In the genomic region with DNA sequence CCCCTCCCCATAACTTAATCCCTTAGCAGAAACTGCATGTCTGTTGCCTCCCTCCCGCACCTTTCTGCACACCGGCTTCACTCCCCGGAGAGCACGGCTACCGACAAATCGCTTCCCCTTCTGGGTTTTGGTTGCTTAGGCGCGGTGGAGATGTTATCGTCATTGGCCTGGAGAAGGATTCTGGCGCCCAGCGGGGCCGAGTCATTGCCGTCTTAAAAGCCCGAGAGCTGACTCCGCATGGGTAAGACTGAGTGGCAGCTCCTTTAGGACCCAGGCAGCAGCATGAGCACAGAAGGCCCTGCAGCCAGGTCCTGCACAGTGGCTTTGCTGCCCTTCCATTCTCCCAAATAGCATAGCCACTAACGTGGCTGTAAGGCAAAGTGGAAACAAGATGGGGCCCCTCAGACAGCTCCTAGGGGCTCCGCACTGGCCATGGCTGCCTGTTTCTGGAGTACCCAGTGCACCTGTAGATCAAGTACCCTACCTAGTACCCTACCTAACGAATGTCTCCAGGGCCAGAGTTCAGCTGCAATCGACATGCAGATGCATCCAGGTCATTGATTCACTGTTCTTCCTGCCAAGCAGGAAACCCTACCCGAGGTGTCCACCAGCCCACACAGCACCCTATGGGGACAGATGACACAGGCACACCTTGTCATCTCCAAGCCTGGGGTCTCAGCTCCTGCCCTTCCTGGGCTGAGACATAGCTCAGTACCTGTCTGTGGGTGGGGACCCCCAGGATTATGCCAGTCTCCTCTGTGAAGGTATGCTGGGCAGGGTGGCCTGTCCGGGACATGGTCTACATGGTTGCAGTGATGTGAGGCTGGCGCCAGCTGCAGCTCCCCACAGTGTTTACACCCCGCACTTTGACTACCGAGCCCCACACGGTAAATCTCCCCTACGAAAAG, we compare ENCODE assay signal across 23 cellular contexts.
DNase-seq lines count a peak whose midpoint lies in the region; ATAC-seq, FAIRE-seq and TF ChIP-seq lines count a peak whose summit lies in the region.
"Had no signal": no experiment of that assay in that cellular context is flagged by ENCODE, and none has a peak within 500 bp of the region (broad histone marks: within the 10 kb centered on the region; RNA-seq: fewer than 3 reads in every experiment).

No MANE protein-coding gene starts in this region.

- H3K18ac ChIP-seq in trophoblast cell (ENCODE audit: low read length): no peak overlapping the region

- H4K8ac ChIP-seq in trophoblast cell (ENCODE audit: low read depth, low read length): no peak overlapping the region

- peaks cover 0 to 38% (median 0%) of the 10 kb centered on the region in 11 experiments; a peak in 4 of 22 replicates for H3K27me3 ChIP-seq in BLaER1 treated with 17β-estradiol and CSF1 and Interleukin-3, amounts not matched to agents 10 nM and 100 nM
- no peaks in the 10 kb centered on the region for H3K27me3 ChIP-seq in RWPE2 (ENCODE audit: insufficient read depth, poor library complexity, severe bottlenecking)
- H3K27me3 ChIP-seq in trophoblast cell (ENCODE audit: insufficient read depth, low read length): no peaks in the 10 kb centered on the region
- H3K27me3 ChIP-seq in MG63: no peaks in the 10 kb centered on the region

- TF ChIP-seq CTCF in RWPE2 (IDR thresholded peaks at IDR 0.05; ENCODE audit: poor library complexity, severe bottlenecking) (no peak), kidney (IDR thresholded peaks at IDR 0.05; ENCODE audit: borderline replicate concordance, extremely low read depth, insufficient read depth) (no peak)

- H3K23ac ChIP-seq in trophoblast cell (ENCODE audit: low read length): no peak overlapping the region

- no peak overlapping the region for H3K27ac ChIP-seq in BLaER1 treated with 17β-estradiol and CSF1 and Interleukin-3, amounts not matched to agents 10 nM and 100 nM
- H3K27ac ChIP-seq in RWPE2 (ENCODE audit: poor library complexity, severe bottlenecking): no peak overlapping the region
- H3K27ac ChIP-seq in kidney (ENCODE audit: low read depth in 2 of 2, low read length in 2 of 2): no peak overlapping the region
- H3K27ac ChIP-seq in trophoblast cell (ENCODE audit: low read depth, low read length): no peak overlapping the region

- peak overlapping the region; percentile 7 for H2AK5ac ChIP-seq in trophoblast cell (ENCODE audit: low read length)

- H2BK12ac ChIP-seq in trophoblast cell (ENCODE audit: low read length): no peak overlapping the region

- intact Hi-C loops in kidney (cut with DNase I): no loop called here

- peaks cover 14 to 44% (median 28%) of the 10 kb centered on the region in 10 experiments for H3K4me1 ChIP-seq in BLaER1 treated with 17β-estradiol and CSF1 and Interleukin-3, amounts not matched to agents 10 nM and 100 nM
- H3K4me1 ChIP-seq in RWPE2 (ENCODE audit: insufficient read depth, poor library complexity, severe bottlenecking) (peaks cover 29% of the 10 kb centered on the region), kidney (ENCODE audit: control insufficient read depth in 1 of 2, insufficient read depth in 1 of 2, low read depth in 1 of 2, low read length in 2 of 2) (peaks cover 0 to 2% of the 10 kb centered on the region in 2 donors), trophoblast cell (ENCODE audit: control insufficient read depth in 1 of 2, insufficient read depth in 2 of 2, low read length in 2 of 2) (peaks cover 44 to 56% of the 10 kb centered on the region in 2 experiments)
- H3K4me1 ChIP-seq: Caco-2 had no signal

- H3K79me2 ChIP-seq in trophoblast cell (ENCODE audit: control insufficient read depth, insufficient read depth, low read length, poor library complexity): peaks cover 4% of the 10 kb centered on the region

- no peaks in the 10 kb centered on the region for H3K36me3 ChIP-seq in BLaER1 treated with 17β-estradiol and CSF1 and Interleukin-3, amounts not matched to agents 10 nM and 100 nM
- H3K36me3 ChIP-seq in RWPE2 (ENCODE audit: low read depth) (0 out of 2 replicates have a peak, but pooled peaks cover 6% of the 10 kb centered on the region), kidney (ENCODE audit: control insufficient read depth in 1 of 2, insufficient read depth in 2 of 2, low read length in 2 of 2) (no peaks in the 10 kb centered on the region), trophoblast cell (ENCODE audit: control insufficient read depth in 1 of 2, insufficient read depth in 2 of 2, low read length in 2 of 2) (no peaks in the 10 kb centered on the region), MG63 (peaks cover 72% of the 10 kb centered on the region)

- H3K4me2 ChIP-seq in BLaER1 treated with 17β-estradiol and CSF1 and Interleukin-3, amounts not matched to agents 10 nM and 100 nM: peak overlapping the region in 6 of 11 experiments; percentile 0 to 34 (median 18); a peak in 6 of 22 replicates
- no peak overlapping the region for H3K4me2 ChIP-seq in trophoblast cell (ENCODE audit: low read length)

- no peaks in the 10 kb centered on the region for H3K9me3 ChIP-seq in BLaER1 treated with 17β-estradiol and CSF1 and Interleukin-3, amounts not matched to agents 10 nM and 100 nM (replicated peaks in 1 of 11)
- H3K9me3 ChIP-seq in RWPE2 (ENCODE audit: severe bottlenecking): no peaks in the 10 kb centered on the region
- no peaks in the 10 kb centered on the region for H3K9me3 ChIP-seq in kidney (ENCODE audit: control insufficient read depth in 1 of 2, low read length in 2 of 2)
- peaks cover 5% of the 10 kb centered on the region for H3K9me3 ChIP-seq in trophoblast cell (ENCODE audit: insufficient read depth, low read depth, low read length)
- no peaks in the 10 kb centered on the region for H3K9me3 ChIP-seq in MG63
- H3K9me3 ChIP-seq: Caco-2 had no signal

- DNase-seq in RWPE2 (ENCODE audit: low spot score) (peak; percentile 65), kidney (peak; percentile 35), trophoblast cell (peak in 1 of 2 donors; percentile 15), MG63 (no peak)
- DNase-seq: Caco-2; CD4-positive, alpha-beta memory T cell; HCEC 1CT; Kasumi-1; MM.1S; NCI-H1048; NCI-H1417 treated with DMSO at 0.1 percent for 48 hours; NCI-H187; NCI-H446; NCI-H526; SHP77; SW 1271 had no signal

- peaks cover 0 to 12% (median 0%) of the 10 kb centered on the region in 11 experiments; a peak in 3 of 22 replicates for H4K20me1 ChIP-seq in BLaER1 treated with 17β-estradiol and CSF1 and Interleukin-3, amounts not matched to agents 10 nM and 100 nM

- peaks cover 25% of the 10 kb centered on the region for H3K79me1 ChIP-seq in trophoblast cell (ENCODE audit: low read length)

- no peak overlapping the region for H2BK5ac ChIP-seq in trophoblast cell (ENCODE audit: low read depth, low read length, poor library complexity)

- H3K4ac ChIP-seq in trophoblast cell (ENCODE audit: low read depth, low read length): no peak overlapping the region

- H3K9ac ChIP-seq in BLaER1 treated with 17β-estradiol and CSF1 and Interleukin-3, amounts not matched to agents 10 nM and 100 nM: no peak overlapping the region
- H3K9ac ChIP-seq in kidney (ENCODE audit: low read length in 2 of 2) (no peak overlapping the region), trophoblast cell (ENCODE audit: low read length) (no peak overlapping the region)

- no peak overlapping the region for H3K4me3 ChIP-seq in BLaER1 treated with 17β-estradiol and CSF1 and Interleukin-3, amounts not matched to agents 10 nM and 100 nM
- H3K4me3 ChIP-seq in RWPE2 (ENCODE audit: severe bottlenecking) (no peak overlapping the region), kidney (ENCODE audit: low read length in 2 of 2) (no peak overlapping the region), trophoblast cell (ENCODE audit: low read depth, low read length) (no peak overlapping the region), MG63 (no peak overlapping the region)

- no peak for FAIRE-seq in kidney (lab: Jason Lieb, UNC)
- FAIRE-seq: G401.6, GM18507, GM19239 had no signal

- H2BK120ac ChIP-seq in trophoblast cell (ENCODE audit: insufficient read depth, low read length, poor library complexity): no peak overlapping the region

- ATAC-seq in RWPE2 (ENCODE audit: low read depth) (no peak), HG03045 (IDR thresholded peaks at IDR 0.05; ENCODE audit: unreplicated experiment) (no peak), GM21381 (IDR thresholded peaks at IDR 0.05; ENCODE audit: unreplicated experiment) (no peak), GM21367 (IDR thresholded peaks at IDR 0.05; ENCODE audit: unreplicated experiment) (no peak)

- no peak overlapping the region for H2AFZ ChIP-seq in trophoblast cell (ENCODE audit: insufficient read depth, low read length, poor library complexity)

- WGBS in trophoblast cell (ENCODE audit: extremely low coverage, insufficient coverage, insufficient read length): no CpG with 5 or more reads among the region's 26 CpGs

- no peak overlapping the region for H3K14ac ChIP-seq in trophoblast cell (ENCODE audit: low read length)

- no peak overlapping the region for H4K91ac ChIP-seq in trophoblast cell (ENCODE audit: low read depth, low read length)

- H4K12ac ChIP-seq in trophoblast cell (ENCODE audit: low read depth, low read length): no peak overlapping the region
